Comparison of ENCODE assay signal across 9 cellular contexts in genomic region chr10:8404721-8405120, GRCh38.
DNase-seq lines count a peak whose midpoint lies in the region; ATAC-seq lines count a peak whose summit lies in the region.
"Had no signal": no experiment of that assay in that cellular context is flagged by ENCODE, and none has a peak within 500 bp of the region (broad histone marks: within the 10 kb centered on the region; RNA-seq: fewer than 3 reads in every experiment).

No MANE protein-coding gene starts in this region.

- POLR2A ChIA-PET in activated CD4-positive, alpha-beta T cell treated with anti-CD3 and anti-CD28 coated beads, Interleukin-2, amount 10 ng/mL, durations not matched to agents 7 days and 5 days (lab: Charles Lee): no interaction called here

- peak overlapping the region; percentile 72 for H3K4me3 Mint-ChIP-seq in activated CD4-positive, alpha-beta T cell treated with anti-CD3 and anti-CD28 coated beads, Interleukin-2, amount 10 ng/mL, durations not matched to agents 7 days and 5 days
- H3K4me3 Mint-ChIP-seq in stimulated activated naive CD8-positive, alpha-beta T cell treated with anti-CD3 and anti-CD28 coated beads, Interleukin-15, amount 100 ng/mL, for 72 hours: peak overlapping the region; percentile 71 to 80

- H3K36me3 ChIP-seq in Karpas-422 (ENCODE audit: insufficient read depth, low read length): no peaks in the 10 kb centered on the region
- H3K36me3 ChIP-seq: tibial nerve had no signal

- no peaks in the 10 kb centered on the region for H3K9me3 ChIP-seq in Karpas-422 (ENCODE audit: low read length)

- H3K9me2 ChIP-seq in Karpas-422 (replicated peaks; ENCODE audit: insufficient read depth, low read length): no peaks in the 10 kb centered on the region

- H3K27ac ChIP-seq in Karpas-422 (ENCODE audit: low read length): no peak overlapping the region
- H3K27ac ChIP-seq: tibial nerve had no signal

- no peaks in the 10 kb centered on the region for H3K27me3 Mint-ChIP-seq in activated CD4-positive, alpha-beta T cell treated with anti-CD3 and anti-CD28 coated beads, Interleukin-2, amount 10 ng/mL, durations not matched to agents 7 days and 5 days
- no peaks in the 10 kb centered on the region for H3K27me3 Mint-ChIP-seq in stimulated activated naive CD8-positive, alpha-beta T cell treated with anti-CD3 and anti-CD28 coated beads, Interleukin-15, amount 100 ng/mL, for 72 hours

- CTCF ChIA-PET in activated CD4-positive, alpha-beta T cell treated with anti-CD3 and anti-CD28 coated beads, Interleukin-2, amount 10 ng/mL, durations not matched to agents 7 days and 5 days (lab: Charles Lee): no interaction called here

- H3K4me2 ChIP-seq in Karpas-422 (ENCODE audit: low read depth, low read length, poor library complexity, severe bottlenecking): no peak overlapping the region

- H2AFZ ChIP-seq in Karpas-422 (ENCODE audit: low read length): no peak overlapping the region

- H3K9ac ChIP-seq in Karpas-422 (ENCODE audit: low read length): no peak overlapping the region

- H4K20me1 ChIP-seq in Karpas-422 (ENCODE audit: insufficient read depth, low read depth, low read length): no peaks in the 10 kb centered on the region

- H3K9me3 Mint-ChIP-seq in activated CD4-positive, alpha-beta T cell treated with anti-CD3 and anti-CD28 coated beads, Interleukin-2, amount 10 ng/mL, durations not matched to agents 7 days and 5 days: peaks cover 2% of the 10 kb centered on the region
- H3K9me3 Mint-ChIP-seq in stimulated activated naive CD8-positive, alpha-beta T cell treated with anti-CD3 and anti-CD28 coated beads, Interleukin-15, amount 100 ng/mL, for 72 hours: no peaks in the 10 kb centered on the region

- DNase-seq in activated gamma-delta T cell treated with Interleukin-2 at 50 U/mL for 16 hours (peak; percentile 34), activated gamma-delta T cell (lab: John Stamatoyannopoulos, UW) (no peak), Karpas-422 (no peak), NCI-H1048 (lab: John Stamatoyannopoulos, UW) (no peak)
- peak; percentile 83 for DNase-seq in activated CD4-positive, alpha-beta T cell treated with anti-CD3 and anti-CD28 coated beads, Interleukin-2, amount 10 ng/mL, durations not matched to agents 7 days and 5 days
- peak; percentile 22 to 38 for DNase-seq in stimulated activated naive CD8-positive, alpha-beta T cell treated with anti-CD3 and anti-CD28 coated beads, Interleukin-15, amount 100 ng/mL, for 72 hours
- DNase-seq in NK-92 treated with Interleukin-12 subunit alpha and Interleukin-12 subunit beta, amount 100 ng/mL, for 24 hours (lab: John Stamatoyannopoulos, UW): no peak

- no peaks in the 10 kb centered on the region for H3K27me3 ChIP-seq in Karpas-422 (ENCODE audit: low read length)
- H3K27me3 ChIP-seq: tibial nerve had no signal

- peak overlapping the region; percentile 89 for H3K27ac Mint-ChIP-seq in activated CD4-positive, alpha-beta T cell treated with anti-CD3 and anti-CD28 coated beads, Interleukin-2, amount 10 ng/mL, durations not matched to agents 7 days and 5 days
- H3K27ac Mint-ChIP-seq in stimulated activated naive CD8-positive, alpha-beta T cell treated with anti-CD3 and anti-CD28 coated beads, Interleukin-15, amount 100 ng/mL, for 72 hours: peak overlapping the region; percentile 63 to 91

- H3K4me1 ChIP-seq in Karpas-422 (ENCODE audit: low read length): no peaks in the 10 kb centered on the region
- H3K4me1 ChIP-seq: tibial nerve had no signal

- H3K79me2 ChIP-seq in Karpas-422 (ENCODE audit: low read length): no peaks in the 10 kb centered on the region

- peak; percentile 69 for ATAC-seq in HG03066 (IDR thresholded peaks at IDR 0.05; ENCODE audit: low read depth, unreplicated experiment)
- ATAC-seq in stimulated activated naive CD8-positive, alpha-beta T cell treated with anti-CD3 and anti-CD28 coated beads, Interleukin-15, amount 100 ng/mL, for 72 hours: peak; percentile 63

- H3K36me3 Mint-ChIP-seq in activated CD4-positive, alpha-beta T cell treated with anti-CD3 and anti-CD28 coated beads, Interleukin-2, amount 10 ng/mL, durations not matched to agents 7 days and 5 days (ENCODE audit: low read depth): peaks cover 5% of the 10 kb centered on the region

- H3K4me3 ChIP-seq in Karpas-422 (ENCODE audit: low read length): no peak overlapping the region
- H3K4me3 ChIP-seq: tibial nerve had no signal

- H3K4me1 Mint-ChIP-seq in activated CD4-positive, alpha-beta T cell treated with anti-CD3 and anti-CD28 coated beads, Interleukin-2, amount 10 ng/mL, durations not matched to agents 7 days and 5 days: peaks cover 74% of the 10 kb centered on the region
- peaks cover 65% of the 10 kb centered on the region for H3K4me1 Mint-ChIP-seq in stimulated activated naive CD8-positive, alpha-beta T cell treated with anti-CD3 and anti-CD28 coated beads, Interleukin-15, amount 100 ng/mL, for 72 hours

Comparison
In these comparisons a context has a peak if more than half of its experiments do, and no peak if none do; other contexts are left out.
1. DNase-seq: peak in activated gamma-delta T cell treated with Interleukin-2 at 50 U/mL for 16 hours (single experiment), activated CD4-positive, alpha-beta T cell treated with anti-CD3 and anti-CD28 coated beads, Interleukin-2, amount 10 ng/mL, durations not matched to agents 7 days and 5 days (single experiment) and stimulated activated naive CD8-positive, alpha-beta T cell treated with anti-CD3 and anti-CD28 coated beads, Interleukin-15, amount 100 ng/mL, for 72 hours (2 of 2); none in activated gamma-delta T cell (single experiment), Karpas-422 (single experiment), NK-92 treated with Interleukin-12 subunit alpha and Interleukin-12 subunit beta, amount 100 ng/mL, for 24 hours (single experiment) and NCI-H1048 (single experiment).